26 cellular contexts compared by ENCODE assay signal in the genomic region with DNA sequence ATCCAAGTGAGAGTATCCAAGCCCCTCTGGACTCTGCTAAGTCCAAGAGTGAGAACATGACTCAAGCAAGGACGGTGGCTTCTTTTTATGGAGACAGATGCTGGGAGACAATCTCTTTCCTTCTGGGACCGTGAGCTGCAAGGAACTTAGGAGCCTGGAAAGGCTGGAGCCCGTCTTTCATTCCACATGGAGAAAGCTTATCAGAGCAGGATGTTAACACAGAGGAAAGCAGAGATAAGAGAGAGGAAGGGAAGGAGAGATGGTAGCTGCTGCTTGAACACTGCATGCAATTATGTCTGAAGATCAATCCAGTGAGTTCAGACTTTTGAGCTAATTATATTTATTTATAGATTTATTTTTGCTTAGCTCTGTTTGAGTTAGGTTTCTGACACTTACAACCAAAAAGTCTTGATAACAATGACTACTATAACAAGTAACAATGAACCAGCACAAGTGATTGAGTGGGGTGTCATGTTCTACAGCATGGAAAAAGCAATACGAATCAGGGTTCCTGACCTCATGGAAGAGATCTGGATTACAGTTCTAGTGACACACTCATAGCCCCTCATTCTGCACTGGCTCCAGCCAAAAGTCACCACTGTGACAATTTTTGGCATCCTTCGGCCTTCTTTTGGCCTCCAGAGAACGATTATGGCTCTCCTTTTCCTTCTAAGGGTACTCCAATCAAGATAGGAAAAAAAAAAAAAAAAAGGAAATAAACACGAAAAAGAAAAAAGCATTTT.
DNase-seq lines count a peak whose midpoint lies in the region; ATAC-seq, FAIRE-seq and TF ChIP-seq lines count a peak whose summit lies in the region.
"Had no signal": no experiment of that assay in that cellular context is flagged by ENCODE, and none has a peak within 500 bp of the region (broad histone marks: within the 10 kb centered on the region; RNA-seq: fewer than 3 reads in every experiment).

No MANE protein-coding gene starts in this region.

- peak; percentile 59 for ATAC-seq in Right ventricle myocardium superior (ENCODE audit: poor library complexity)
- ATAC-seq in HepG2, result peak; percentile 44
- ATAC-seq in PC-3, result no peak
- ATAC-seq: activated T-cell treated with anti-CD3 and anti-CD28 coated beads, Interleukin-2, amount 50 U/mL, for 72 hours; naive thymus-derived CD8-positive, alpha-beta T cell; stimulated activated naive CD8-positive, alpha-beta T cell treated with anti-CD3 and anti-CD28 coated beads, Interleukin-15, amount 100 ng/mL, for 72 hours had no signal

- H3K27ac Mint-ChIP-seq in progenitor cell of endocrine pancreas, result peak overlapping the region; percentile 88
- H3K27ac Mint-ChIP-seq in Caco-2 (ENCODE audit: unreplicated experiment), result no peak overlapping the region
- H3K27ac Mint-ChIP-seq: activated CD4-positive, alpha-beta T cell treated with anti-CD3 and anti-CD28 coated beads, Interleukin-2, amount 10 ng/mL, durations not matched to agents 7 days and 5 days; activated naive CD4-positive, alpha-beta T cell treated with anti-CD3 and anti-CD28 coated beads for 36 hours; activated T-cell treated with anti-CD3 and anti-CD28 coated beads, Interleukin-2, amount 50 U/mL, for 72 hours; CD4-positive, alpha-beta memory T cell; memory B cell; naive thymus-derived CD8-positive, alpha-beta T cell; stimulated activated naive CD8-positive, alpha-beta T cell treated with anti-CD3 and anti-CD28 coated beads, Interleukin-15, amount 100 ng/mL, for 72 hours had no signal

- H4K20me1 ChIP-seq in HepG2 (ENCODE audit: insufficient read depth, low read length), result no peaks in the 10 kb centered on the region
- H4K20me1 ChIP-seq in PC-3 (ENCODE audit: low read length), result no peaks in the 10 kb centered on the region

- no peak for TF ChIP-seq RAD21 in HepG2 (CRISPR knock-in tag; IDR thresholded peaks at IDR 0.05)

- peak overlapping the region; percentile 63 for H3K4me2 ChIP-seq in HepG2 (ENCODE audit: low read depth, low read length)
- H3K4me2 ChIP-seq in PC-3 (ENCODE audit: low read length), result no peak overlapping the region
- H3K4me2 ChIP-seq: SK-N-SH had no signal

- peaks cover 3% of the 10 kb centered on the region for H3K9me3 Mint-ChIP-seq in progenitor cell of endocrine pancreas (ENCODE audit: low read depth)
- no peaks in the 10 kb centered on the region for H3K9me3 Mint-ChIP-seq in Caco-2 (ENCODE audit: unreplicated experiment)
- H3K9me3 Mint-ChIP-seq: activated CD4-positive, alpha-beta T cell treated with anti-CD3 and anti-CD28 coated beads, Interleukin-2, amount 10 ng/mL, durations not matched to agents 7 days and 5 days; activated naive CD4-positive, alpha-beta T cell treated with anti-CD3 and anti-CD28 coated beads for 36 hours; activated T-cell treated with anti-CD3 and anti-CD28 coated beads, Interleukin-2, amount 50 U/mL, for 72 hours; CD4-positive, alpha-beta memory T cell; memory B cell; naive thymus-derived CD8-positive, alpha-beta T cell; stimulated activated naive CD8-positive, alpha-beta T cell treated with anti-CD3 and anti-CD28 coated beads, Interleukin-15, amount 100 ng/mL, for 72 hours had no signal

- no peaks in the 10 kb centered on the region for H3K9me3 ChIP-seq in right atrium auricular region
- H3K9me3 ChIP-seq in HepG2 (ENCODE audit: low read length), result no peaks in the 10 kb centered on the region
- no peaks in the 10 kb centered on the region for H3K9me3 ChIP-seq in Caco-2
- no peaks in the 10 kb centered on the region for H3K9me3 ChIP-seq in PC-3 (ENCODE audit: low read length)
- H3K9me3 ChIP-seq: esophagus squamous epithelium, SK-N-SH, upper lobe of left lung had no signal

- no peak for TF ChIP-seq POLR2A in HepG2 (IDR thresholded peaks at IDR 0.05; ENCODE audit: insufficient read depth in 1 of 2, low read depth in 2 of 2, low read length in 2 of 2)

- H3K36me3 Mint-ChIP-seq in progenitor cell of endocrine pancreas (ENCODE audit: insufficient read depth), result no peaks in the 10 kb centered on the region
- H3K36me3 Mint-ChIP-seq in Caco-2 (ENCODE audit: insufficient read depth, unreplicated experiment), result no peaks in the 10 kb centered on the region
- H3K36me3 Mint-ChIP-seq: CD4-positive, alpha-beta memory T cell; memory B cell; naive thymus-derived CD8-positive, alpha-beta T cell had no signal

- intact Hi-C loops in Right ventricle myocardium superior (cut with DNase I), result no loop called here
- intact Hi-C loops in HepG2 (cut with micrococcal nuclease; ENCODE audit: unreplicated experiment), result loop anchor here (1.0 to 5.0 kb wide), 2 partner anchors 11 to 36 kb away; no protein-coding TSS in a partner anchor
- intact Hi-C loops in Caco-2 (cut with micrococcal nuclease; ENCODE audit: unreplicated experiment), result loop anchor here (1.0 kb wide), 1 partner anchor 67 kb away; no protein-coding TSS in a partner anchor
- intact Hi-C loops in PC-3 (cut with micrococcal nuclease), result no loop called here

- H2AFZ ChIP-seq in HepG2 (ENCODE audit: low read length) (no peak overlapping the region), PC-3 (ENCODE audit: low read length) (no peak overlapping the region)

- H3K9me2 ChIP-seq in PC-3 (replicated peaks; ENCODE audit: low read length), result no peaks in the 10 kb centered on the region
- H3K9me2 ChIP-seq: SK-N-SH had no signal

- DNase-seq in Right ventricle myocardium superior, result no peak
- DNase-seq in right atrium auricular region (ENCODE audit: low spot score), result no peak
- DNase-seq in HepG2 (ENCODE audit: low spot score), result peak; percentile 9
- no peak for DNase-seq in progenitor cell of endocrine pancreas (ENCODE audit: low spot score, unreplicated experiment)
- DNase-seq in Caco-2, result no peak
- DNase-seq in PC-3, result no peak
- no peak for DNase-seq in midbrain (lab: John Stamatoyannopoulos, UW)
- no peak for DNase-seq in DMS153 (lab: John Stamatoyannopoulos, UW)
- DNase-seq: activated CD4-positive, alpha-beta T cell treated with anti-CD3 and anti-CD28 coated beads, Interleukin-2, amount 10 ng/mL, durations not matched to agents 7 days and 5 days; activated naive CD4-positive, alpha-beta T cell treated with anti-CD3 and anti-CD28 coated beads for 36 hours; activated T-cell treated with anti-CD3 and anti-CD28 coated beads, Interleukin-2, amount 50 U/mL, for 72 hours; amygdala; CD4-positive, alpha-beta memory T cell; cortex of kidney; esophagus squamous epithelium; naive thymus-derived CD8-positive, alpha-beta T cell; NCI-H187; RPMI8226; SK-N-SH; stimulated activated naive CD8-positive, alpha-beta T cell treated with anti-CD3 and anti-CD28 coated beads, Interleukin-15, amount 100 ng/mL, for 72 hours had no signal

- no peak overlapping the region for H3K4me3 ChIP-seq in right atrium auricular region
- no peak overlapping the region for H3K4me3 ChIP-seq in HepG2 (replicated peaks in 1 of 3; ENCODE audit: insufficient read depth in 1 of 3, low read depth in 2 of 3, low read length in 3 of 3)
- H3K4me3 ChIP-seq in Caco-2 (ENCODE audit: low read depth, low read length), result no peak overlapping the region
- no peak overlapping the region for H3K4me3 ChIP-seq in PC-3 (ENCODE audit: low read length)
- H3K4me3 ChIP-seq: esophagus squamous epithelium, upper lobe of left lung had no signal

- in situ Hi-C loops in HepG2 (cut with HindIII; ENCODE audit: extremely low pct_ligation_motif_present, low pct_unique_long_range_greater_than_20kb), result no loop called here

- H3K4me1 Mint-ChIP-seq in progenitor cell of endocrine pancreas (ENCODE audit: low read depth) (peaks cover 14% of the 10 kb centered on the region), Caco-2 (ENCODE audit: low read depth, unreplicated experiment) (peaks cover 15% of the 10 kb centered on the region)
- H3K4me1 Mint-ChIP-seq: activated CD4-positive, alpha-beta T cell treated with anti-CD3 and anti-CD28 coated beads, Interleukin-2, amount 10 ng/mL, durations not matched to agents 7 days and 5 days; naive thymus-derived CD8-positive, alpha-beta T cell; stimulated activated naive CD8-positive, alpha-beta T cell treated with anti-CD3 and anti-CD28 coated beads, Interleukin-15, amount 100 ng/mL, for 72 hours had no signal

- TF ChIP-seq CTCF in right atrium auricular region (IDR thresholded peaks at IDR 0.05) (no peak), HepG2 (CRISPR knock-in tag; IDR thresholded peaks at IDR 0.05) (no peak), progenitor cell of endocrine pancreas (IDR thresholded peaks at IDR 0.05; ENCODE audit: unreplicated experiment) (no peak), Caco-2 (IDR thresholded peaks at IDR 0.05; ENCODE audit: insufficient read depth in 1 of 2, low read depth in 1 of 2, low read length in 1 of 2, severe bottlenecking in 1 of 2, unreplicated experiment in 1 of 2) (no peak), PC-3 (conservative IDR thresholded peaks at IDR 0.05; ENCODE audit: low read depth, low read length) (no peak)

- H3K27ac ChIP-seq in right atrium auricular region, result peak overlapping the region in 1 of 2 donors; percentile 13
- H3K27ac ChIP-seq in HepG2 (ENCODE audit: extremely low read length, insufficient read depth, low read length), result peak overlapping the region; percentile 74
- H3K27ac ChIP-seq in PC-3 (ENCODE audit: low read length), result no peak overlapping the region
- H3K27ac ChIP-seq: VCaP had no signal

- BruUV-seq in HepG2 (replicated peaks; lab: Mats Ljungman, UMichigan), result no TSS peak
- BruUV-seq in Caco-2 (replicated peaks; lab: Mats Ljungman, UMichigan), result no TSS peak
- no TSS peak for BruUV-seq in PC-3 (replicated peaks; lab: Mats Ljungman, UMichigan)

- H3K79me2 ChIP-seq in HepG2 (ENCODE audit: insufficient read depth, low read length), result no peaks in the 10 kb centered on the region
- H3K79me2 ChIP-seq in PC-3 (ENCODE audit: low read length), result no peaks in the 10 kb centered on the region

- no peak overlapping the region for H3K9ac ChIP-seq in HepG2 (ENCODE audit: insufficient read depth, low read depth, low read length)
- H3K9ac ChIP-seq in PC-3 (ENCODE audit: low read length), result no peak overlapping the region
- H3K9ac ChIP-seq: SK-N-SH had no signal

- H3K27me3 ChIP-seq in right atrium auricular region (no peaks in the 10 kb centered on the region), HepG2 (ENCODE audit: control insufficient read depth in 1 of 2, insufficient read depth in 2 of 2, low read length in 2 of 2) (no peaks in the 10 kb centered on the region), Caco-2 (replicated peaks; ENCODE audit: control insufficient read depth, insufficient read depth, low read length) (no peaks in the 10 kb centered on the region), PC-3 (ENCODE audit: low read length) (peaks cover 18% of the 10 kb centered on the region; the same call in 1 of the 2 replicates)
- H3K27me3 ChIP-seq: esophagus squamous epithelium, upper lobe of left lung had no signal

- H3K4me1 ChIP-seq in right atrium auricular region (peaks cover 0 to 11% of the 10 kb centered on the region in 2 donors), HepG2 (ENCODE audit: insufficient read depth, low read length) (peaks cover 31% of the 10 kb centered on the region), Caco-2 (peaks cover 17% of the 10 kb centered on the region), PC-3 (ENCODE audit: insufficient read depth, low read length) (no peaks in the 10 kb centered on the region)

- H3K36me3 ChIP-seq in right atrium auricular region (no peaks in the 10 kb centered on the region), HepG2 (replicated peaks in 1 of 2; ENCODE audit: control insufficient read depth in 1 of 2, insufficient read depth in 2 of 2, low read length in 2 of 2) (no peaks in the 10 kb centered on the region), Caco-2 (ENCODE audit: control insufficient read depth, insufficient read depth, low read length) (no peaks in the 10 kb centered on the region), PC-3 (ENCODE audit: low read depth, low read length) (no peaks in the 10 kb centered on the region)
- H3K36me3 ChIP-seq: esophagus squamous epithelium, upper lobe of left lung had no signal

- 56% methylated on average over 7 of the region's 7 CpGs for WGBS in HepG2 (ENCODE audit: low lambda C conversion rate)

- POLR2A ChIA-PET in HepG2 (lab: Yijun Ruan, JAX), result interaction anchor here (0.9 to 1.7 kb wide), 3 partner anchors 23 to 53 kb away, joined by 3 to 12 read pairs (median 4); no protein-coding TSS in a partner anchor
- POLR2A ChIA-PET in Caco-2 (lab: Charles Lee), result no interaction called here
- POLR2A ChIA-PET in PC-3 (lab: Charles Lee; ENCODE audit: unreplicated experiment), result no interaction called here

- no peaks in the 10 kb centered on the region for H3F3A ChIP-seq in PC-3 (ENCODE audit: low read length, unreplicated experiment)

- CTCF ChIA-PET in HepG2 (lab: Yijun Ruan, JAX; ENCODE audit: low intra/inter-chr PET ratio, low total read pairs) (no interaction called here), Caco-2 (lab: Charles Lee) (no interaction called here), PC-3 (lab: Charles Lee) (no interaction called here)

- TF ChIP-seq EP300 in HepG2 (IDR thresholded peaks at IDR 0.05; ENCODE audit: low read depth in 2 of 2, low read length in 2 of 2) (0 out of 4 replicates have a peak, but pooled peaks of 1 of the 2 experiments have one; percentile 13), HepG2 (CRISPR knock-in tag; IDR thresholded peaks at IDR 0.05; ENCODE audit: borderline replicate concordance) (no peak)

- H3K4me3 Mint-ChIP-seq in progenitor cell of endocrine pancreas (ENCODE audit: low read depth) (no peak overlapping the region), Caco-2 (ENCODE audit: unreplicated experiment) (no peak overlapping the region)
- H3K4me3 Mint-ChIP-seq: activated CD4-positive, alpha-beta T cell treated with anti-CD3 and anti-CD28 coated beads, Interleukin-2, amount 10 ng/mL, durations not matched to agents 7 days and 5 days; activated naive CD4-positive, alpha-beta T cell treated with anti-CD3 and anti-CD28 coated beads for 36 hours; activated T-cell treated with anti-CD3 and anti-CD28 coated beads, Interleukin-2, amount 50 U/mL, for 72 hours; CD4-positive, alpha-beta memory T cell; memory B cell; naive thymus-derived CD8-positive, alpha-beta T cell; stimulated activated naive CD8-positive, alpha-beta T cell treated with anti-CD3 and anti-CD28 coated beads, Interleukin-15, amount 100 ng/mL, for 72 hours had no signal

- no peaks in the 10 kb centered on the region for H3K27me3 Mint-ChIP-seq in progenitor cell of endocrine pancreas
- H3K27me3 Mint-ChIP-seq in Caco-2 (ENCODE audit: insufficient read depth, unreplicated experiment), result no peaks in the 10 kb centered on the region
- H3K27me3 Mint-ChIP-seq: activated CD4-positive, alpha-beta T cell treated with anti-CD3 and anti-CD28 coated beads, Interleukin-2, amount 10 ng/mL, durations not matched to agents 7 days and 5 days; stimulated activated naive CD8-positive, alpha-beta T cell treated with anti-CD3 and anti-CD28 coated beads, Interleukin-15, amount 100 ng/mL, for 72 hours had no signal

- FAIRE-seq in HepG2 (lab: Jason Lieb, UNC), result no peak
- FAIRE-seq: H54, HTR-8/SVneo, keratinocyte had no signal

Comparison
In these comparisons a context has a peak if more than half of its experiments do, and no peak if none do; other contexts are left out.
1. intact Hi-C loops: an anchor here in HepG2 (1.0 to 5.0 kb wide) and Caco-2 (1.0 kb wide); none called in Right ventricle myocardium superior and PC-3.